In the genomic region with DNA sequence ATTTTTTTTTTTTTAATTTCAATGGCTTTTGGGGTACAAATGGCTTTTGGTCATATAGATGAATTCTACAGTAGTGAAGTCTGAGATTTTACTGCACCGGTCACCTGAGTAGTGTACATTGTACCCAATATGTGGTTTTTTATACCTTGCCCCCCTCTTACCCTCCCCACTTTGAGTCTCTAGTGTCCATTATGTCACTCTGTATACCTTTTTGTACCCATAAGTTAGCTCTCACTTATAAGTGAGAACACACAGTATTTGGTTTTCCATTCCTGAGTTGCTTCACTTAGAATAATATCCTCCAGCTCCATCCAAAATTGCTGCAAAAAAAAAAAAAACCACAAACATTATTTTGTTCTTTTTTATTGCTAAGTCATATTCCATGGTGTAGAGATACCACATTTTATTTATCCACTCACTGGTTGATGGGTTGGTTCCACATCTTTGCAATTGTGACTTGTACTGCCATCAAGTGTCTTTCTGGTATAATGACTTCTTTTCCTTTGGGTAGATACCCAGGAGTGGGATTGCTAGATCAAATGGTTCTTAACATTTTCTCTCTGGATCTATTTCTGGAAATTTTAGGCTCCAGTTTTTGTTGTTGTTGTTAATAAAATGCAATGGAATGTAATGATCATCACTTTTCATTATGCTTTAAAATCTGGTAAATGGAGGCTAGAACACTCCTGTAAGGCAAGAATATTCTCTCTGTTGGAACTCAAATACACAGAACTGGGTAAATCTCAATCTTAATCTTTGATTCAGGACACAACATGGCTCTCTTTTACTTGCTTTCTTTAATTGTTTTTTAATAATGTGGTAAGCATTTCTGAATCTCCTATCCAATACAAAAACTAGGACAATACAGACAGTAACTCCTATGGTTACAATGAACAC, we compare ENCODE assay signal across 8 cellular contexts. TPM values are rescaled to one million over a fixed set of nuclear protein-coding genes. Genes with fewer than 3 reads are reported as not detected.
DNase-seq lines count a peak whose midpoint lies in the region; ATAC-seq lines count a peak whose summit lies in the region.

No MANE protein-coding gene starts in this region.

- POLR2A ChIA-PET in activated CD4-positive, alpha-beta memory T cell treated with anti-CD3 and anti-CD28 coated beads for 36 hours (lab: Charles Lee): interaction anchor here (0.8 to 1.5 kb wide), 10 partner anchors 9 to 74 kb away, joined by 3 to 14 read pairs (median 3); a partner anchor contains a TSS

- no peaks in the 10 kb centered on the region for H3K27me3 Mint-ChIP-seq in activated CD4-positive, alpha-beta memory T cell treated with anti-CD3 and anti-CD28 coated beads for 36 hours

- DNase-seq in DMS114 treated with DMSO at 0.1 percent for 48 hours (lab: John Stamatoyannopoulos, UW; ENCODE audit: unreplicated experiment) (peak; percentile 55), KG1 (lab: John Stamatoyannopoulos, UW) (peak; percentile 41), left kidney (ENCODE audit: low read depth, low spot score) (peak; percentile 56), nucleus accumbens (lab: John Stamatoyannopoulos, UW) (no peak)
- DNase-seq in activated CD4-positive, alpha-beta memory T cell treated with anti-CD3 and anti-CD28 coated beads for 36 hours: peak; percentile 5
- no peak for DNase-seq in activated effector memory CD4-positive, alpha-beta T cell treated with Interleukin-2 at 50 U/mL for 16 hours

- ATAC-seq in GM19035 (IDR thresholded peaks at IDR 0.05; ENCODE audit: unreplicated experiment): no peak
- ATAC-seq in HG03521 (IDR thresholded peaks at IDR 0.05; ENCODE audit: unreplicated experiment): no peak

- H3K4me3 Mint-ChIP-seq in activated CD4-positive, alpha-beta memory T cell treated with anti-CD3 and anti-CD28 coated beads for 36 hours: peak overlapping the region; percentile 21

- H3K36me3 Mint-ChIP-seq in activated CD4-positive, alpha-beta memory T cell treated with anti-CD3 and anti-CD28 coated beads for 36 hours: peaks cover 72% of the 10 kb centered on the region

- H3K27ac Mint-ChIP-seq in activated CD4-positive, alpha-beta memory T cell treated with anti-CD3 and anti-CD28 coated beads for 36 hours: peak overlapping the region; percentile 78

- intact Hi-C loops in activated CD4-positive, alpha-beta memory T cell treated with anti-CD3 and anti-CD28 coated beads for 36 hours (cut with micrococcal nuclease): loop anchor here (2.0 kb wide), 1 partner anchor 16 kb away; no protein-coding TSS in a partner anchor

- CTCF ChIA-PET in activated CD4-positive, alpha-beta memory T cell treated with anti-CD3 and anti-CD28 coated beads for 36 hours (lab: Charles Lee): interaction anchor here (0.6 to 1.5 kb wide), 5 partner anchors 16 to 78 kb away, joined by 3 to 10 read pairs (median 4); no protein-coding TSS in a partner anchor

- peaks cover 88% of the 10 kb centered on the region for H3K4me1 Mint-ChIP-seq in activated CD4-positive, alpha-beta memory T cell treated with anti-CD3 and anti-CD28 coated beads for 36 hours (ENCODE audit: low read depth)

- H3K9me3 Mint-ChIP-seq in activated CD4-positive, alpha-beta memory T cell treated with anti-CD3 and anti-CD28 coated beads for 36 hours: no peaks in the 10 kb centered on the region

RNA-seq across cellular contexts. Expression of a gene that starts 10.3 kb away (rescaled TPM):
- 100 to 1,000 TPM; 593 to 683 TPM for total RNA-seq in activated CD4-positive, alpha-beta memory T cell treated with anti-CD3 and anti-CD28 coated beads for 36 hours

RNA-seq across cellular contexts. Expression of a gene that starts 46.5 kb away (rescaled TPM):
- 10 to 100 TPM; 34.7 to 37.9 TPM for total RNA-seq in activated CD4-positive, alpha-beta memory T cell treated with anti-CD3 and anti-CD28 coated beads for 36 hours

RNA-seq across cellular contexts. Expression of a gene that starts 50.5 kb away (rescaled TPM):
- total RNA-seq in activated CD4-positive, alpha-beta memory T cell treated with anti-CD3 and anti-CD28 coated beads for 36 hours: 10 to 100 TPM; 14.4 to 16.1 TPM

Comparison
In these comparisons a context has a peak if more than half of its experiments do, and no peak if none do; other contexts are left out.
1. DNase-seq: peak in DMS114 treated with DMSO at 0.1 percent for 48 hours (single experiment), KG1 (single experiment), activated CD4-positive, alpha-beta memory T cell treated with anti-CD3 and anti-CD28 coated beads for 36 hours (single experiment) and left kidney (single experiment); none in activated effector memory CD4-positive, alpha-beta T cell treated with Interleukin-2 at 50 U/mL for 16 hours (single experiment) and nucleus accumbens (0 of 56).